Comparison of ENCODE assay signal across 15 cellular contexts in genomic region chr2:64938607-64939285, GRCh38. TPM values are rescaled to one million over a fixed set of nuclear protein-coding genes. Genes with fewer than 3 reads are reported as not detected.
DNase-seq lines count a peak whose midpoint lies in the region; FAIRE-seq and TF ChIP-seq lines count a peak whose summit lies in the region.
"Had no signal": no experiment of that assay in that cellular context is flagged by ENCODE, and none has a peak within 500 bp of the region (broad histone marks: within the 10 kb centered on the region; RNA-seq: fewer than 3 reads in every experiment).

No MANE protein-coding gene starts in this region.

- H3K27ac Mint-ChIP-seq in neural progenitor cell: no peak overlapping the region
- no peak overlapping the region for H3K27ac Mint-ChIP-seq in activated CD4-positive, alpha-beta memory T cell treated with anti-CD3 and anti-CD28 coated beads for 36 hours

- POLR2A ChIA-PET in activated CD4-positive, alpha-beta memory T cell treated with anti-CD3 and anti-CD28 coated beads for 36 hours (lab: Charles Lee): no interaction called here

- H3F3A ChIP-seq in neural progenitor cell (ENCODE audit: low read depth): no peaks in the 10 kb centered on the region

- H3K36me3 ChIP-seq in Peyer's patch: no peaks in the 10 kb centered on the region
- no peaks in the 10 kb centered on the region for H3K36me3 ChIP-seq in neural progenitor cell
- H3K36me3 ChIP-seq in effector memory CD4-positive, alpha-beta T cell (ENCODE audit: control insufficient read depth, insufficient read depth, low read length): no peaks in the 10 kb centered on the region
- H3K36me3 ChIP-seq: left lung, sigmoid colon had no signal

- peak; percentile 64 for FAIRE-seq in GM18507 (lab: Jason Lieb, UNC)

- CTCF ChIA-PET in activated CD4-positive, alpha-beta memory T cell treated with anti-CD3 and anti-CD28 coated beads for 36 hours (lab: Charles Lee): interaction anchor here (1.1 kb wide), 1 partner anchor 20 kb away, joined by 3 read pairs; no protein-coding TSS in a partner anchor

- intact Hi-C loops in activated CD4-positive, alpha-beta memory T cell treated with anti-CD3 and anti-CD28 coated beads for 36 hours (cut with micrococcal nuclease): no loop called here
- intact Hi-C loops in posterior vena cava (cut with DNase I): no loop called here

- H3K27me3 Mint-ChIP-seq in neural progenitor cell (ENCODE audit: insufficient read depth, low read depth): peaks cover 4% of the 10 kb centered on the region
- H3K27me3 Mint-ChIP-seq in activated CD4-positive, alpha-beta memory T cell treated with anti-CD3 and anti-CD28 coated beads for 36 hours: no peaks in the 10 kb centered on the region

- peak overlapping the region; percentile 8 for H3K4me3 Mint-ChIP-seq in neural progenitor cell
- H3K4me3 Mint-ChIP-seq in activated CD4-positive, alpha-beta memory T cell treated with anti-CD3 and anti-CD28 coated beads for 36 hours: no peak overlapping the region

- H3K27ac ChIP-seq in Peyer's patch (peak overlapping the region in 3 of 4 donors; percentile 15 to 64 (median 55)), neural progenitor cell (no peak overlapping the region)
- no peak overlapping the region for H3K27ac ChIP-seq in effector memory CD4-positive, alpha-beta T cell (ENCODE audit: insufficient read depth, low read length, poor library complexity, severe bottlenecking)
- H3K27ac ChIP-seq: sigmoid colon had no signal

- no peak for TF ChIP-seq POLR2A in Peyer's patch (IDR thresholded peaks at IDR 0.05)

- H3K4me3 ChIP-seq in Peyer's patch: no peak overlapping the region
- H3K4me3 ChIP-seq in neural progenitor cell: no peak overlapping the region
- no peak overlapping the region for H3K4me3 ChIP-seq in effector memory CD4-positive, alpha-beta T cell (ENCODE audit: insufficient read depth, low read depth, low read length, poor library complexity, severe bottlenecking)

- TF ChIP-seq CTCF in Peyer's patch (IDR thresholded peaks at IDR 0.05): no peak
- TF ChIP-seq CTCF in neural progenitor cell (IDR thresholded peaks at IDR 0.05): no peak

- H3K9me3 Mint-ChIP-seq in neural progenitor cell: peaks cover 4% of the 10 kb centered on the region
- H3K9me3 Mint-ChIP-seq in activated CD4-positive, alpha-beta memory T cell treated with anti-CD3 and anti-CD28 coated beads for 36 hours: peaks cover 9% of the 10 kb centered on the region

- H3K4me2 ChIP-seq in neural progenitor cell: no peak overlapping the region

- no peak overlapping the region for H3K9ac ChIP-seq in neural progenitor cell

- no peaks in the 10 kb centered on the region for H3K36me3 Mint-ChIP-seq in neural progenitor cell
- H3K36me3 Mint-ChIP-seq in activated CD4-positive, alpha-beta memory T cell treated with anti-CD3 and anti-CD28 coated beads for 36 hours: no peaks in the 10 kb centered on the region

- H4K20me1 ChIP-seq in neural progenitor cell (ENCODE audit: low read depth): no peaks in the 10 kb centered on the region

- H3K9me3 ChIP-seq in Peyer's patch: no peaks in the 10 kb centered on the region
- no peaks in the 10 kb centered on the region for H3K9me3 ChIP-seq in neural progenitor cell (ENCODE audit: low read depth)
- no peaks in the 10 kb centered on the region for H3K9me3 ChIP-seq in effector memory CD4-positive, alpha-beta T cell (ENCODE audit: control insufficient read depth, low read length)
- H3K9me3 ChIP-seq: sigmoid colon had no signal

- H2AFZ ChIP-seq in neural progenitor cell (replicated peaks): no peak overlapping the region

- DNase-seq in DMS79 (lab: John Stamatoyannopoulos, UW) (peak; percentile 21), GM18507 (ENCODE audit: extremely low spot score, insufficient read length, low read depth) (no peak), Peyer's patch (no peak), neural progenitor cell (ENCODE audit: low spot score) (no peak), GF-D8 (lab: John Stamatoyannopoulos, UW) (no peak), posterior vena cava (ENCODE audit: low spot score) (no peak)
- DNase-seq in effector memory CD4-positive, alpha-beta T cell: no peak
- no peak for DNase-seq in activated CD4-positive, alpha-beta memory T cell treated with anti-CD3 and anti-CD28 coated beads for 36 hours
- DNase-seq: activated effector memory CD4-positive, alpha-beta T cell treated with Interleukin-2 at 50 U/mL for 16 hours; NCI-H146; NCI-H345; SIG-M5; sigmoid colon; stimulated activated CD4-positive, alpha-beta T cell treated with anti-CD3 and anti-CD28 coated beads, Interleukin-2, amount 100 ng/mL, for 24 hours had no signal

- H3K4me1 Mint-ChIP-seq in neural progenitor cell: peaks cover 4% of the 10 kb centered on the region
- peaks cover 14% of the 10 kb centered on the region for H3K4me1 Mint-ChIP-seq in activated CD4-positive, alpha-beta memory T cell treated with anti-CD3 and anti-CD28 coated beads for 36 hours (ENCODE audit: low read depth)

- no peaks in the 10 kb centered on the region for H3K79me2 ChIP-seq in neural progenitor cell (ENCODE audit: low read depth)

- H3K27me3 ChIP-seq in Peyer's patch (no peaks in the 10 kb centered on the region), neural progenitor cell (no peaks in the 10 kb centered on the region)
- no peaks in the 10 kb centered on the region for H3K27me3 ChIP-seq in effector memory CD4-positive, alpha-beta T cell (replicated peaks; ENCODE audit: control insufficient read depth, insufficient read depth, low read length, poor library complexity, severe bottlenecking)
- H3K27me3 ChIP-seq: left lung, sigmoid colon had no signal

- H3K4me1 ChIP-seq in Peyer's patch (peaks cover 0 to 9% (median 6%) of the 10 kb centered on the region in 4 donors), neural progenitor cell (no peaks in the 10 kb centered on the region)
- no peaks in the 10 kb centered on the region for H3K4me1 ChIP-seq in effector memory CD4-positive, alpha-beta T cell (ENCODE audit: control insufficient read depth, insufficient read depth, low read length, poor library complexity, severe bottlenecking)

RNA-seq across cellular contexts. Expression of gene SLC1A4, which starts 50.5 kb away (rescaled TPM):
- total RNA-seq in Peyer's patch (10 to 100 TPM in 1 of 4 donors, 1 to 10 TPM in 3; 2.7 to 12.4 (median 3.4) TPM), neural progenitor cell (ENCODE audit: low replicate concordance) (1.3 and 1.8 TPM in 2 replicates), posterior vena cava (10 to 100 TPM; 13.9 to 16.4 TPM)
- total RNA-seq in activated CD4-positive, alpha-beta memory T cell treated with anti-CD3 and anti-CD28 coated beads for 36 hours: 10 to 100 TPM; 15.9 TPM

Comparison
In these comparisons a context has a peak if more than half of its experiments do, and no peak if none do; other contexts are left out.
1. H3K27ac ChIP-seq: peak in Peyer's patch (3 of 4); none in neural progenitor cell (single experiment) and effector memory CD4-positive, alpha-beta T cell (single experiment).